ENCODE assay signal across 8 cellular contexts in genomic region chr2:234495076-234495800, GRCh38. TPM values are rescaled to one million over a fixed set of nuclear protein-coding genes. Genes with fewer than 3 reads are reported as not detected.
DNase-seq lines count a peak whose midpoint lies in the region; ATAC-seq, FAIRE-seq and TF ChIP-seq lines count a peak whose summit lies in the region.

No MANE protein-coding gene starts in this region.

- no peaks in the 10 kb centered on the region for H3K9me3 ChIP-seq in CD4-positive, alpha-beta memory T cell (ENCODE audit: control insufficient read depth in 1 of 2, low read length in 2 of 2)
- no peaks in the 10 kb centered on the region for H3K9me3 ChIP-seq in GM12878 (replicated peaks; ENCODE audit: control insufficient read depth, insufficient read depth, low read length)
- H3K9me3 ChIP-seq in left lung: no peaks in the 10 kb centered on the region

- no peak for TF ChIP-seq EP300 in GM12878 (IDR thresholded peaks at IDR 0.05; ENCODE audit: borderline replicate concordance in 1 of 2, control insufficient read depth in 1 of 2, low read depth in 2 of 2, low read length in 2 of 2)

- SMC1A ChIA-PET in GM12878 (lab: Charles Lee; ENCODE audit: uncharacterized antibody, unreplicated experiment): interaction anchor here (0.7 kb wide), 1 partner anchor 186 kb away, joined by 3 read pairs; no protein-coding TSS in a partner anchor

- TF ChIP-seq POLR2A in GM12878 (IDR thresholded peaks at IDR 0.05; ENCODE audit: low read depth, low read length): no peak

- no peaks in the 10 kb centered on the region; the same call in none of the 2 replicates for H3K79me2 ChIP-seq in GM12878 (ENCODE audit: control insufficient read depth, insufficient read depth, low read length)

- CTCF ChIA-PET in CD4-positive, alpha-beta memory T cell (lab: Charles Lee; ENCODE audit: partially characterized antibody): interaction anchor here (0.9 to 7.8 kb wide), 16 partner anchors 12 to 505 kb away, joined by 3 to 163 read pairs (median 5); no protein-coding TSS in a partner anchor
- CTCF ChIA-PET in GM12878 (lab: Yijun Ruan, JAX): interaction anchor here (0.6 kb wide), 1 partner anchor 1372 kb away, joined by 5 read pairs; no protein-coding TSS in a partner anchor

- 33% methylated on average over 18 of the region's 22 CpGs for WGBS in GM12878 (ENCODE audit: insufficient coverage, insufficient replicate concordance, low lambda C conversion rate, missing lambda C conversion rate)

- H3K4me1 Mint-ChIP-seq in CD4-positive, alpha-beta memory T cell: peaks cover 39 to 76% (median 49%) of the 10 kb centered on the region in 4 donors
- H3K4me1 Mint-ChIP-seq in type B pancreatic cell (ENCODE audit: unreplicated experiment): peaks cover 25% of the 10 kb centered on the region

- peak in 3 of 5 donors; percentile 41 to 58 (median 57) for DNase-seq in CD4-positive, alpha-beta memory T cell
- DNase-seq in LHCN-M2 (ENCODE audit: low read depth) (peak; percentile 17), GM12878 (ENCODE audit: low read depth, low spot score) (no peak), left lung (no peak), type B pancreatic cell (ENCODE audit: extremely low spot score, unreplicated experiment) (no peak), NK-92 (lab: John Stamatoyannopoulos, UW; ENCODE audit: unreplicated experiment) (no peak)

- POLR2A ChIA-PET in CD4-positive, alpha-beta memory T cell (lab: Charles Lee; ENCODE audit: partially characterized antibody): interaction anchor here (1.0 to 15.2 kb wide), 24 partner anchors 10 to 506 kb away, joined by 3 to 859 read pairs (median 6); no protein-coding TSS in a partner anchor
- POLR2A ChIA-PET in GM12878 (lab: Charles Lee): no interaction called here

- H3K4me3 Mint-ChIP-seq in CD4-positive, alpha-beta memory T cell: peak overlapping the region; percentile 95 to 100 (median 98)
- peak overlapping the region; percentile 98 for H3K4me3 Mint-ChIP-seq in type B pancreatic cell

- H3K4me1 ChIP-seq in CD4-positive, alpha-beta memory T cell (ENCODE audit: insufficient read depth, low read length): peaks cover 52% of the 10 kb centered on the region
- H3K4me1 ChIP-seq in GM12878 (ENCODE audit: control insufficient read depth, insufficient read depth, low read length): peaks cover 7% of the 10 kb centered on the region
- H3K4me1 ChIP-seq in left lung: peaks cover 9 to 32% of the 10 kb centered on the region in 2 donors

- peak overlapping the region; percentile 78 to 97 for H3K4me3 ChIP-seq in CD4-positive, alpha-beta memory T cell (ENCODE audit: low read length in 2 of 2)
- H3K4me3 ChIP-seq in GM12878 (peak overlapping the region; percentile 68; the same call in 1 of the 2 replicates), left lung (peak overlapping the region; percentile 57 to 63)

- no peak overlapping the region for H2AFZ ChIP-seq in GM12878 (ENCODE audit: control insufficient read depth, low read depth, low read length)

- no peak for TF ChIP-seq CTCF in GM12878 (IDR thresholded peaks at IDR 0.05 in 2 of 3, conservative IDR thresholded peaks at IDR 0.05 in 1 of 3; ENCODE audit: control insufficient read depth in 2 of 3, extremely low read depth in 1 of 3, insufficient read depth in 1 of 3, low read depth in 3 of 3, low read length in 3 of 3)
- no peak for TF ChIP-seq CTCF in left lung (IDR thresholded peaks at IDR 0.05)
- no peak for TF ChIP-seq CTCF in type B pancreatic cell (conservative IDR thresholded peaks at IDR 0.05)

- in situ Hi-C loops in GM12878 (cut with MboI): loop anchor here (5.0 kb wide), 1 partner anchor 213 kb away; no protein-coding TSS in a partner anchor

- H3K9ac ChIP-seq in GM12878 (ENCODE audit: control insufficient read depth, insufficient read depth, low read length): peak overlapping the region; percentile 54; the same call in 1 of the 2 replicates

- RAD21 ChIA-PET in GM12878 (lab: Charles Lee; ENCODE audit: unreplicated experiment): no interaction called here

- peaks cover 15% of the 10 kb centered on the region for H3K36me3 ChIP-seq in CD4-positive, alpha-beta memory T cell (ENCODE audit: insufficient read depth, low read length)
- H3K36me3 ChIP-seq in GM12878 (ENCODE audit: control insufficient read depth in 2 of 2, insufficient read depth in 2 of 2, low read length in 1 of 2) (no peaks in the 10 kb centered on the region), left lung (no peaks in the 10 kb centered on the region)

- peak overlapping the region; percentile 98 for H3K27ac ChIP-seq in CD4-positive, alpha-beta memory T cell (ENCODE audit: low read depth, low read length)
- no peak overlapping the region for H3K27ac ChIP-seq in GM12878 (ENCODE audit: control insufficient read depth, insufficient read depth)
- peak overlapping the region; percentile 41 to 78 for H3K27ac ChIP-seq in left lung

- H3K27me3 Mint-ChIP-seq in CD4-positive, alpha-beta memory T cell: no peaks in the 10 kb centered on the region
- peaks cover 12% of the 10 kb centered on the region for H3K27me3 Mint-ChIP-seq in type B pancreatic cell

- H3K9me3 Mint-ChIP-seq in CD4-positive, alpha-beta memory T cell: peaks cover 0 to 15% (median 4%) of the 10 kb centered on the region in 8 donors
- H3K9me3 Mint-ChIP-seq in type B pancreatic cell: no peaks in the 10 kb centered on the region

- H3K27ac Mint-ChIP-seq in CD4-positive, alpha-beta memory T cell: peak overlapping the region; percentile 97 to 100 (median 99)
- peak overlapping the region; percentile 89 for H3K27ac Mint-ChIP-seq in type B pancreatic cell

- peaks cover 38 to 57% of the 10 kb centered on the region in 2 donors for H3K36me3 Mint-ChIP-seq in CD4-positive, alpha-beta memory T cell
- peaks cover 35% of the 10 kb centered on the region for H3K36me3 Mint-ChIP-seq in type B pancreatic cell

- no peaks in the 10 kb centered on the region for H4K20me1 ChIP-seq in GM12878 (ENCODE audit: control insufficient read depth, insufficient read depth)

- no peak for TF ChIP-seq RAD21 in GM12878 (IDR thresholded peaks at IDR 0.05; ENCODE audit: insufficient read depth, low read depth, low read length)

- TSS peak; percentile 67 for BruUV-seq in GM12878 (replicated peaks; lab: Mats Ljungman, UMichigan)

- H3K4me2 ChIP-seq in GM12878 (ENCODE audit: control insufficient read depth, insufficient read depth): peak overlapping the region; percentile 77

- intact Hi-C loops in CD4-positive, alpha-beta memory T cell (cut with micrococcal nuclease): no loop called here
- intact Hi-C loops in GM12878 (cut with micrococcal nuclease; ENCODE audit: unreplicated experiment): no loop called here
- intact Hi-C loops in left lung (cut with DNase I): loop anchor here in 1 of 2 donors (5.0 kb wide), 1 partner anchor 203 kb away; no protein-coding TSS in a partner anchor

- ATAC-seq in GM12878 (no peak), left lung (peak; percentile 39), HG03097 (IDR thresholded peaks at IDR 0.05; ENCODE audit: low FRiP score, unreplicated experiment) (no peak), HG03469 (IDR thresholded peaks at IDR 0.05; ENCODE audit: unreplicated experiment) (no peak)

- FAIRE-seq in GM12878 (lab: Jason Lieb, UNC): no peak

- H3K27me3 ChIP-seq in CD4-positive, alpha-beta memory T cell (ENCODE audit: insufficient read depth, low read length): no peaks in the 10 kb centered on the region
- H3K27me3 ChIP-seq in GM12878 (replicated peaks in 1 of 2; ENCODE audit: control insufficient read depth in 2 of 2, insufficient read depth in 2 of 2, low read length in 1 of 2) (peaks cover 3 to 11% of the 10 kb centered on the region in 2 experiments), left lung (peaks cover 0 to 40% of the 10 kb centered on the region in 2 donors)

TF ChIP-seq in GM12878, 131 proteins besides CTCF, POLR2A, EP300 and RAD21 (continues in another document):
- TF ChIP-seq ZNF384 (IDR thresholded peaks at IDR 0.05; ENCODE audit: borderline replicate concordance, low read depth, low read length) (no peak), HDGF (IDR thresholded peaks at IDR 0.05) (no peak)

RNA-seq across cellular contexts. Expression of gene ARL4C, which starts 1.6 kb away (rescaled TPM):
- 100 to 1,000 TPM; 225 to 239 TPM for total RNA-seq in CD4-positive, alpha-beta memory T cell
- polyA plus RNA-seq in CD4-positive, alpha-beta memory T cell: 100 to 1,000 TPM; 136 to 149 TPM
- 17.1 and 19.6 TPM in 2 replicates for total RNA-seq in LHCN-M2 (2014; rRNA removed)
- polyA plus RNA-seq in LHCN-M2 (2012): 10.5 TPM
- total RNA-seq in GM12878 (2013; cell fraction: nucleolus; rRNA removed): 0.15 TPM in 1 of 2 replicates, not detected in the other
- total RNA-seq in GM12878 (2014; rRNA removed): 0.06 TPM in 1 of 2 replicates, not detected in the other
- total RNA-seq in GM12878 (2014; rRNA removed; fragmentation: Illumina TruSeq; extraction: Trizol): 0.04 TPM in 1 of 2 replicates, not detected in the other
- 0.24 and 0.26 TPM in 2 replicates for total RNA-seq in GM12878 (2021)
- 0.49 TPM for polyA plus RNA-seq in GM12878 (2011; ENCODE audit: low read depth)
- polyA plus RNA-seq in GM12878 (2011; rRNA removed): 0.72 and 0.94 TPM in 2 replicates
- polyA plus RNA-seq in GM12878 (2011; cell fraction: cytosol; rRNA removed): 0.53 and 0.61 TPM in 2 replicates
- polyA plus RNA-seq in GM12878 (2011; cell fraction: nucleus; rRNA removed): 0.48 and 0.63 TPM in 2 replicates
- polyA plus RNA-seq in GM12878 (2012): 1.2 and 1.6 TPM in 2 replicates
- polyA plus RNA-seq in GM12878 (2014; fragmentation: Illumina TruSeq; extraction: Trizol): 0.07 TPM in 1 of 2 replicates, not detected in the other
- not detected for polyA plus RNA-seq in GM12878 (2014; fragmentation: Nextera tagmentation; extraction: Ambion mirVana)
- 0.03 and 0.04 TPM in 2 replicates for polyA plus RNA-seq in GM12878 (2014; rRNA removed)
- polyA plus RNA-seq in GM12878 (2016; fragmentation: Nextera tagmentation; extraction: Ambion mirVana): not detected
- 0.37 and 0.62 TPM in 2 replicates for polyA minus RNA-seq in GM12878 (2011; rRNA and poly(A)+ RNA removed)
- 0.27 and 0.52 TPM in 2 replicates for polyA minus RNA-seq in GM12878 (2011; cell fraction: cytosol; rRNA and poly(A)+ RNA removed)
- polyA minus RNA-seq in GM12878 (2011; cell fraction: nucleus; rRNA and poly(A)+ RNA removed): 0.60 and 0.77 TPM in 2 replicates
- 10 to 100 TPM; 15.8 to 16.8 TPM for total RNA-seq in left lung
- 72.1 and 122 TPM in 2 replicates for total RNA-seq in type B pancreatic cell (ENCODE audit: low replicate concordance)

Comparison
In these comparisons a context has a peak if more than half of its experiments do, and no peak if none do; other contexts are left out.
1. DNase-seq: peak in CD4-positive, alpha-beta memory T cell (3 of 5) and LHCN-M2 (single experiment); none in GM12878 (single experiment), left lung (0 of 2), type B pancreatic cell (single experiment) and NK-92 (single experiment).
2. RNA of gene ARL4C, which starts 1.6 kb away (total RNA-seq): 225 to 239 TPM in CD4-positive, alpha-beta memory T cell, 72.1 to 122 TPM in type B pancreatic cell, 17.1 to 19.6 TPM in LHCN-M2 and 15.8 to 16.8 TPM in left lung; 0.04 to 0.26 TPM in GM12878; every median in the first group is over 10 times any median in the second.
3. Peak in every context shown above with its lines, with median percentiles within 50 percentile points of each other: H3K4me3 ChIP-seq.